In the genomic region with DNA sequence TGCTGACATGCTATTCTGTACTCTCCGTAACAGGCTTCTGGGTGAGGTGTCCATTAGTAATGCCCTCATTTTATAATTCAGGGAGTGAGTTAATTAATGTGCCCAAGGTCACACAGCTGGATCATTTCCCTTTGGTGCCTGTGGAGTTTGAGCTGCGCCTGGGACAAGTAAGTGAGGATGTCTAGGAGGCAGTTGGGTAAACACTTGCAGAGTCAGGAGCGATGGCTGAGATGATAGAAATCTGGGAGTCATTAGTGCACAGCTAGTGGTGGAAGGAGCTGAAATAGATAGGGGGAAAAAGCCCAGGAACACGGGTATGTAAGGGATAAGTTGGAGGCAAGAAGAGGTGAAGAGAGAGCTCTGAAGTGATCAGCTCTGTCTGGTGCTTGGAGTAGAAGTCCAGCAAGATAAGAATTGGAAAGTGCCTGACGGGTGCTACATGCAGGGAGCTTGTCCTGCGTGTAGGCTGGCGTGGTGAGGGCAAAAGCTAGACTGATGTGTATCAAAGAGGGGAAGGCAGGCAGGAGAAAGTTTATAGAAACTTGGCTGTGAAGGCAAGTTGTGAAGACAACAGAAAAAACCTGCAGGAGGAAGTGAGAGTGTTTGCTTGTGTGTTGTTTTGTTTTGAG, we compare ENCODE assay signal across 1 cellular context.
TF ChIP-seq lines count a peak whose summit lies in the region.

No MANE protein-coding gene starts in this region.

TF ChIP-seq in K562, 482 proteins besides CTCF, POLR2A, EP300 and RAD21 (continued from another document):
- TF ChIP-seq, protein P1, sequence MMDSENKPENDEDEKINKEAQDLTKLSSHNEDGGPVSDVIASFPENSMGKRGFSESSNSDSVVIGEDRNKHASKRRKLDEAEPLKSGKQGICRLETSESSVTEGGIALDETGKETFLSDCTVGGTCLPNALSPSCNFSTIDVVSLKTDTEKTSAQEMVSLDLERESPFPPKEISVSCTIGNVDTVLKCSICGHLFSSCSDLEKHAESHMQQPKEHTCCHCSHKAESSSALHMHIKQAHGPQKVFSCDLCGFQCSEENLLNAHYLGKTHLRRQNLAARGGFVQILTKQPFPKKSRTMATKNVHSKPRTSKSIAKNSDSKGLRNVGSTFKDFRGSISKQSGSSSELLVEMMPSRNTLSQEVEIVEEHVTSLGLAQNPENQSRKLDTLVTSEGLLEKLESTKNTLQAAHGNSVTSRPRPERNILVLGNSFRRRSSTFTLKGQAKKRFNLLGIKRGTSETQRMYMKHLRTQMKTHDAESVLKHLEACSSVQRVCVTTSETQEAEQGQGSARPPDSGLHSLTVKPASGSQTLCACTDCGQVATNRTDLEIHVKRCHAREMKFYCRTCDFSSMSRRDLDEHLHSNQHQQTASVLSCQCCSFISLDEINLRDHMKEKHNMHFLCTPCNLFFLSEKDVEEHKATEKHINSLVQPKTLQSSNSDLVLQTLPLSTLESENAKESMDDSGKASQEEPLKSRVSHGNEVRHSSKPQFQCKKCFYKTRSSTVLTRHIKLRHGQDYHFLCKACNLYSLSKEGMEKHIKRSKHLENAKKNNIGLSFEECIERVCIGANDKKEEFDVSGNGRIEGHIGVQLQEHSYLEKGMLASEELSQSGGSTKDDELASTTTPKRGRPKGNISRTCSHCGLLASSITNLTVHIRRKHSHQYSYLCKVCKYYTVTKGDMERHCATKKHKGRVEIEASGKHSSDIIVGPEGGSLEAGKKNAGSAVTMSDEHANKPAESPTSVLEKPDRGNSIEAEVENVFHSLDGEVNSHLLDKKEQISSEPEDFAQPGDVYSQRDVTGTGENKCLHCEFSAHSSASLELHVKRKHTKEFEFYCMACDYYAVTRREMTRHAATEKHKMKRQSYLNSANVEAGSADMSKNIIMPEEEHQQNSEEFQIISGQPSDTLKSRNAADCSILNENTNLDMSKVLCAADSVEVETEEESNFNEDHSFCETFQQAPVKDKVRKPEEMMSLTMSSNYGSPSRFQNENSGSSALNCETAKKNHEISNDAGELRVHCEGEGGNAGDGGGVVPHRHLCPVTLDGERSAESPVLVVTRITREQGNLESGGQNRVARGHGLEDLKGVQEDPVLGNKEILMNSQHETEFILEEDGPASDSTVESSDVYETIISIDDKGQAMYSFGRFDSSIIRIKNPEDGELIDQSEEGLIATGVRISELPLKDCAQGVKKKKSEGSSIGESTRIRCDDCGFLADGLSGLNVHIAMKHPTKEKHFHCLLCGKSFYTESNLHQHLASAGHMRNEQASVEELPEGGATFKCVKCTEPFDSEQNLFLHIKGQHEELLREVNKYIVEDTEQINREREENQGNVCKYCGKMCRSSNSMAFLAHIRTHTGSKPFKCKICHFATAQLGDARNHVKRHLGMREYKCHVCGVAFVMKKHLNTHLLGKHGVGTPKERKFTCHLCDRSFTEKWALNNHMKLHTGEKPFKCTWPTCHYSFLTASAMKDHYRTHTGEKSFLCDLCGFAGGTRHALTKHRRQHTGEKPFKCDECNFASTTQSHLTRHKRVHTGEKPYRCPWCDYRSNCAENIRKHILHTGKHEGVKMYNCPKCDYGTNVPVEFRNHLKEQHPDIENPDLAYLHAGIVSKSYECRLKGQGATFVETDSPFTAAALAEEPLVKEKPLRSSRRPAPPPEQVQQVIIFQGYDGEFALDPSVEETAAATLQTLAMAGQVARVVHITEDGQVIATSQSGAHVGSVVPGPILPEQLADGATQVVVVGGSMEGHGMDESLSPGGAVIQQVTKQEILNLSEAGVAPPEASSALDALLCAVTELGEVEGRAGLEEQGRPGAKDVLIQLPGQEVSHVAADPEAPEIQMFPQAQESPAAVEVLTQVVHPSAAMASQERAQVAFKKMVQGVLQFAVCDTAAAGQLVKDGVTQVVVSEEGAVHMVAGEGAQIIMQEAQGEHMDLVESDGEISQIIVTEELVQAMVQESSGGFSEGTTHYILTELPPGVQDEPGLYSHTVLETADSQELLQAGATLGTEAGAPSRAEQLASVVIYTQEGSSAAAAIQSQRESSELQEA (IDR thresholded peaks at IDR 0.05; ENCODE audit: low read depth) = 0 out of 2 replicates have a peak, but pooled peaks have one; percentile 1
- peak; percentile 78; the same call in 1 of the 2 replicates for TF ChIP-seq MTA3 (IDR thresholded peaks at IDR 0.05; ENCODE audit: borderline replicate concordance)
- peak; percentile 56; the same call in 1 of the 2 replicates for TF ChIP-seq SMARCC2 (IDR thresholded peaks at IDR 0.05; ENCODE audit: low read depth)
- no peak for TF ChIP-seq SRF (CRISPR knock-in tag; IDR thresholded peaks at IDR 0.05)
- TF ChIP-seq ARID2 (IDR thresholded peaks at IDR 0.05) = 0 out of 2 replicates have a peak, but pooled peaks have one; percentile 30
- TF ChIP-seq ARID1B (IDR thresholded peaks at IDR 0.05) = peak; percentile 76
- TF ChIP-seq CEBPG (CRISPR knock-in tag; IDR thresholded peaks at IDR 0.05) = no peak
- no peak for TF ChIP-seq CEBPG (tag; conservative IDR thresholded peaks at IDR 0.05 in 1 of 2, IDR thresholded peaks at IDR 0.05 in 1 of 2)
- no peak for TF ChIP-seq NFATC3 (IDR thresholded peaks at IDR 0.05)
- no peak for TF ChIP-seq VEZF1 (CRISPR knock-in tag; IDR thresholded peaks at IDR 0.05)
- peak in 1 of 2 experiments; percentile 84; a peak in 2 of 4 replicates for TF ChIP-seq RCOR1 (IDR thresholded peaks at IDR 0.05; ENCODE audit: borderline replicate concordance in 1 of 2, low read depth in 2 of 2, low read length in 2 of 2)
- no peak for TF ChIP-seq SIN3A (IDR thresholded peaks at IDR 0.05; ENCODE audit: borderline replicate concordance in 2 of 2, control insufficient read depth in 1 of 2, low read depth in 2 of 2, low read length in 2 of 2)
- no peak for TF ChIP-seq ZNF764 (CRISPR knock-in tag; IDR thresholded peaks at IDR 0.05; ENCODE audit: low read depth)
- peak; percentile 19; the same call in 1 of the 2 replicates for TF ChIP-seq TAL1 (IDR thresholded peaks at IDR 0.05)
- 0 out of 2 replicates have a peak, but pooled peaks have one; percentile 20 for TF ChIP-seq SUPT5H (IDR thresholded peaks at IDR 0.05)
- TF ChIP-seq MLLT1 (IDR thresholded peaks at IDR 0.05) = peak; percentile 48 to 68; a peak in 1 of 4 replicates
- peak in 1 of 2 experiments; percentile 33; a peak in 1 of 4 replicates for TF ChIP-seq FOXA3 (CRISPR knock-in tag; conservative IDR thresholded peaks at IDR 0.05 in 1 of 2, IDR thresholded peaks at IDR 0.05 in 1 of 2)
- TF ChIP-seq, protein P2, sequence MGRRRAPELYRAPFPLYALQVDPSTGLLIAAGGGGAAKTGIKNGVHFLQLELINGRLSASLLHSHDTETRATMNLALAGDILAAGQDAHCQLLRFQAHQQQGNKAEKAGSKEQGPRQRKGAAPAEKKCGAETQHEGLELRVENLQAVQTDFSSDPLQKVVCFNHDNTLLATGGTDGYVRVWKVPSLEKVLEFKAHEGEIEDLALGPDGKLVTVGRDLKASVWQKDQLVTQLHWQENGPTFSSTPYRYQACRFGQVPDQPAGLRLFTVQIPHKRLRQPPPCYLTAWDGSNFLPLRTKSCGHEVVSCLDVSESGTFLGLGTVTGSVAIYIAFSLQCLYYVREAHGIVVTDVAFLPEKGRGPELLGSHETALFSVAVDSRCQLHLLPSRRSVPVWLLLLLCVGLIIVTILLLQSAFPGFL (CRISPR knock-in tag; IDR thresholded peaks at IDR 0.05) = no peak
- TF ChIP-seq GTF2E2 (tag; IDR thresholded peaks at IDR 0.05) = no peak
- peak; percentile 27; the same call in 1 of the 2 replicates for TF ChIP-seq EHMT2 (IDR thresholded peaks at IDR 0.05)
- peak in 1 of 2 experiments; percentile 36; a peak in 1 of 4 replicates for TF ChIP-seq MNT (conservative IDR thresholded peaks at IDR 0.05)
- no peak for TF ChIP-seq RBM17 (IDR thresholded peaks at IDR 0.05; ENCODE audit: borderline replicate concordance, low read depth, low read length)
- peak; percentile 27 for TF ChIP-seq NFRKB (IDR thresholded peaks at IDR 0.05; ENCODE audit: low read depth)
- TF ChIP-seq HDAC1 (IDR thresholded peaks at IDR 0.05) = peak in 1 of 2 experiments; percentile 67; a peak in 2 of 4 replicates
- TF ChIP-seq ELF1 (tag; IDR thresholded peaks at IDR 0.05) = no peak
- 0 out of 2 replicates have a peak, but pooled peaks have one; percentile 11 for TF ChIP-seq NFE2 (IDR thresholded peaks at IDR 0.05; ENCODE audit: low read depth)
- TF ChIP-seq CBFA2T3 (IDR thresholded peaks at IDR 0.05) = peak; percentile 65
- no peak for TF ChIP-seq ZMIZ1 (IDR thresholded peaks at IDR 0.05; ENCODE audit: low read depth in 2 of 2, low read length in 2 of 2)
- TF ChIP-seq, protein P3, sequence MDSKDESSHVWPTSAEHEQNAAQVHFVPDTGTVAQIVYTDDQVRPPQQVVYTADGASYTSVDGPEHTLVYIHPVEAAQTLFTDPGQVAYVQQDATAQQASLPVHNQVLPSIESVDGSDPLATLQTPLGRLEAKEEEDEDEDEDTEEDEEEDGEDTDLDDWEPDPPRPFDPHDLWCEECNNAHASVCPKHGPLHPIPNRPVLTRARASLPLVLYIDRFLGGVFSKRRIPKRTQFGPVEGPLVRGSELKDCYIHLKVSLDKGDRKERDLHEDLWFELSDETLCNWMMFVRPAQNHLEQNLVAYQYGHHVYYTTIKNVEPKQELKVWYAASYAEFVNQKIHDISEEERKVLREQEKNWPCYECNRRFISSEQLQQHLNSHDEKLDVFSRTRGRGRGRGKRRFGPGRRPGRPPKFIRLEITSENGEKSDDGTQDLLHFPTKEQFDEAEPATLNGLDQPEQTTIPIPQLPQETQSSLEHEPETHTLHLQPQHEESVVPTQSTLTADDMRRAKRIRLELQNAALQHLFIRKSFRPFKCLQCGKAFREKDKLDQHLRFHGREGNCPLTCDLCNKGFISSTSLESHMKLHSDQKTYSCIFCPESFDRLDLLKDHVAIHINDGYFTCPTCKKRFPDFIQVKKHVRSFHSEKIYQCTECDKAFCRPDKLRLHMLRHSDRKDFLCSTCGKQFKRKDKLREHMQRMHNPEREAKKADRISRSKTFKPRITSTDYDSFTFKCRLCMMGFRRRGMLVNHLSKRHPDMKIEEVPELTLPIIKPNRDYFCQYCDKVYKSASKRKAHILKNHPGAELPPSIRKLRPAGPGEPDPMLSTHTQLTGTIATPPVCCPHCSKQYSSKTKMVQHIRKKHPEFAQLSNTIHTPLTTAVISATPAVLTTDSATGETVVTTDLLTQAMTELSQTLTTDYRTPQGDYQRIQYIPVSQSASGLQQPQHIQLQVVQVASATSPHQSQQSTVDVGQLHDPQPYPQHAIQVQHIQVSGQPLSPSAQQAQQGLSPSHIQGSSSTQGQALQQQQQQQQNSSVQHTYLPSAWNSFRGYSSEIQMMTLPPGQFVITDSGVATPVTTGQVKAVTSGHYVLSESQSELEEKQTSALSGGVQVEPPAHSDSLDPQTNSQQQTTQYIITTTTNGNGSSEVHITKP (IDR thresholded peaks at IDR 0.05; ENCODE audit: partially characterized antibody) = no peak
